ENCODE assay signal across 35 cellular contexts in the genomic region with DNA sequence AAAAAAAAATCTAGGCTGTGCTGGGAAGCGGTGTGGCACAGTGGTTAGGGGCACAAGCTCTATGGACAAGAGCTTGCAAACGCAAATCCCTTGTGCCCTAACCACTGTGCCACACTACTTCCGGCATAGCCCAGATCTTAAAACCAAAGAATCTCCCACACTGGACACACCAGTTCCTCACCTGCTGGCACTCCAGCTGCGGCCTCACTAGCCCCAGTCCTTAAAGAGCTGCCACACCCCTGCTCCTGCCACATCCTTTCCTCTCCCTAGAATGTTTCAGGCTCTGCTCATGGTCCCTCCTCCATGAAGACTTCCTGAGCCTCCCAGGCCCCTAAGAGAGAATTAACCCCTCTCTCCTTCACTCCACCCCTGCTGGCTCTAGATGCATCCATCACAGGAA.
"Had no signal": no experiment of that assay in that cellular context is flagged by ENCODE, and none has a peak within 500 bp of the region (broad histone marks: within the 10 kb centered on the region; RNA-seq: fewer than 3 reads in every experiment).

No MANE protein-coding gene starts in this region.

- H3K4me3 ChIP-seq: MG63 had no signal

- H3K36me3 ChIP-seq: MG63 had no signal

- DNase-seq: Karpas-422, Kasumi-1, MG63, MM.1S, MV-4-11, NCI-H1048, NCI-H1092, NCI-H1092 treated with DMSO at 0.1 percent for 48 hours, NCI-H1105, NCI-H1105 treated with DMSO at 0.1 percent for 48 hours, NCI-H1417, NCI-H1417 treated with DMSO at 0.1 percent for 48 hours, NCI-H1436, NCI-H1436 treated with DMSO at 0.1 percent for 48 hours, NCI-H146, NCI-H1694, NCI-H1694 treated with DMSO at 0.1 percent for 48 hours, NCI-H187, NCI-H187 treated with DMSO at 0.1 percent for 48 hours, NCI-H1930, NCI-H2029, NCI-H2029 treated with DMSO at 0.1 percent for 48 hours, NCI-H2081, NCI-H2081 treated with DMSO at 0.1 percent for 48 hours, NCI-H2107, NCI-H2171, NCI-H2171 treated with DMSO at 0.1 percent for 48 hours, NCI-H2227 treated with DMSO at 0.1 percent for 48 hours, NCI-H226, NCI-H345, NCI-H446, NCI-H446 treated with DMSO at 0.1 percent for 48 hours, NCI-H510A, NCI-H510A treated with DMSO at 0.1 percent for 48 hours had no signal

- H3K27me3 ChIP-seq: MG63 had no signal

- H3K9me3 ChIP-seq: MG63 had no signal

- H3K27ac ChIP-seq: KMS-11 had no signal
